Comparison of ENCODE assay signal across 8 cellular contexts in genomic region chr17:42422958-42423712, GRCh38. TPM values are rescaled to one million over a fixed set of nuclear protein-coding genes. Genes with fewer than 3 reads are reported as not detected.
DNase-seq lines count a peak whose midpoint lies in the region; ATAC-seq, FAIRE-seq and TF ChIP-seq lines count a peak whose summit lies in the region.

TSS of gene CAVIN1 (minus strand) at chr17:42423256. CDS start at chr17:42423097, 159 bp downstream.

- TF ChIP-seq CTCF in GM12878 (IDR thresholded peaks at IDR 0.05 in 2 of 3, conservative IDR thresholded peaks at IDR 0.05 in 1 of 3; ENCODE audit: control insufficient read depth in 2 of 3, extremely low read depth in 1 of 3, insufficient read depth in 1 of 3, low read depth in 3 of 3, low read length in 3 of 3) (no peak), left ventricle myocardium inferior (IDR thresholded peaks at IDR 0.05; ENCODE audit: borderline replicate concordance) (no peak), osteoblast (IDR thresholded peaks at IDR 0.05; ENCODE audit: extremely low read depth, low read depth, low read length) (no peak)

- WGBS in GM12878 (ENCODE audit: insufficient coverage, insufficient replicate concordance, low lambda C conversion rate, missing lambda C conversion rate): 17% methylated on average over 58 of the region's 58 CpGs

- no peaks in the 10 kb centered on the region for H4K20me1 ChIP-seq in GM12878 (ENCODE audit: control insufficient read depth, insufficient read depth)
- peaks cover 38% of the 10 kb centered on the region for H4K20me1 ChIP-seq in osteoblast (ENCODE audit: insufficient read depth, low read length)

- CTCF ChIA-PET in GM12878 (lab: Yijun Ruan, JAX): interaction anchor here (0.6 to 1.6 kb wide), 4 partner anchors 94 to 134 kb away, joined by 3 to 5 read pairs (median 3); no protein-coding TSS in a partner anchor

- ATAC-seq in GM12878 (peak; percentile 51), GM19395 (IDR thresholded peaks at IDR 0.05; ENCODE audit: unreplicated experiment) (no peak), HG03439 (IDR thresholded peaks at IDR 0.05; ENCODE audit: unreplicated experiment) (no peak)

- POLR2A ChIA-PET in GM12878 (lab: Charles Lee): interaction anchor here (0.6 to 1.1 kb wide), 5 partner anchors 18 to 223 kb away, joined by 3 to 6 read pairs (median 3); no protein-coding TSS in a partner anchor

- H3K4me1 ChIP-seq in GM12878 (ENCODE audit: control insufficient read depth, insufficient read depth, low read length) (peaks cover 5% of the 10 kb centered on the region; the same call in 1 of the 2 replicates), left ventricle myocardium inferior (peaks cover 59% of the 10 kb centered on the region), osteoblast (ENCODE audit: insufficient read depth, low read length) (peaks cover 38% of the 10 kb centered on the region)

- no peaks in the 10 kb centered on the region for H3K9me3 ChIP-seq in GM12878 (replicated peaks; ENCODE audit: control insufficient read depth, insufficient read depth, low read length)
- no peaks in the 10 kb centered on the region for H3K9me3 ChIP-seq in left ventricle myocardium inferior (replicated peaks)
- H3K9me3 ChIP-seq in osteoblast (ENCODE audit: low read depth, low read length): no peaks in the 10 kb centered on the region

- H3K4me3 ChIP-seq in GM12878 (peak within 1 kb of the TSS; percentile 68; the same call in 1 of the 2 replicates), left ventricle myocardium inferior (peak within 1 kb of the TSS; percentile 99), osteoblast (ENCODE audit: insufficient read depth, low read length) (peak within 1 kb of the TSS; percentile 100)

- H3K79me2 ChIP-seq in GM12878 (ENCODE audit: control insufficient read depth, insufficient read depth, low read length) (no peaks in the 10 kb centered on the region), osteoblast (ENCODE audit: insufficient read depth, low read length) (peaks cover 57% of the 10 kb centered on the region)

- TF ChIP-seq EP300 in GM12878 (IDR thresholded peaks at IDR 0.05; ENCODE audit: borderline replicate concordance in 1 of 2, control insufficient read depth in 1 of 2, low read depth in 2 of 2, low read length in 2 of 2): no peak

- TF ChIP-seq RAD21 in GM12878 (IDR thresholded peaks at IDR 0.05; ENCODE audit: insufficient read depth, low read depth, low read length): no peak

- H3K9ac ChIP-seq in GM12878 (ENCODE audit: control insufficient read depth, insufficient read depth, low read length): no peak within 1 kb of the TSS

- no peak for TF ChIP-seq POLR2A in GM12878 (IDR thresholded peaks at IDR 0.05; ENCODE audit: low read depth, low read length)

- H3K36me3 ChIP-seq in GM12878 (ENCODE audit: control insufficient read depth in 2 of 2, insufficient read depth in 2 of 2, low read length in 1 of 2) (no peaks in the 10 kb centered on the region), left ventricle myocardium inferior (no peaks in the 10 kb centered on the region), osteoblast (ENCODE audit: insufficient read depth, low read length) (peaks cover 7% of the 10 kb centered on the region)

- intact Hi-C loops in GM12878 (cut with micrococcal nuclease; ENCODE audit: unreplicated experiment) (no loop called here), left ventricle myocardium inferior (cut with micrococcal nuclease) (no loop called here)

- DNase-seq in activated T-cell treated with anti-CD3 and anti-CD28 coated beads for 48 hours (ENCODE audit: low read depth) (peak; percentile 20), activated T-cell treated with anti-CD3 and anti-CD28 coated beads for 4 hours (no peak), NCI-H460 (ENCODE audit: extremely low read depth, low read depth) (peak; percentile 96), GM12878 (ENCODE audit: low read depth, low spot score) (no peak), left ventricle myocardium inferior (peak; percentile 100), osteoblast (ENCODE audit: insufficient read length, low spot score, missing footprints) (peak; percentile 100)

- no peak for FAIRE-seq in GM12878 (lab: Jason Lieb, UNC)

- H2AFZ ChIP-seq in GM12878 (ENCODE audit: control insufficient read depth, low read depth, low read length) (peak within 1 kb of the TSS; percentile 46), osteoblast (ENCODE audit: low read length) (peak within 1 kb of the TSS; percentile 59)

- peak within 1 kb of the TSS; percentile 81 for H3K4me2 ChIP-seq in GM12878 (ENCODE audit: control insufficient read depth, insufficient read depth)
- peak within 1 kb of the TSS; percentile 86 for H3K4me2 ChIP-seq in osteoblast (ENCODE audit: insufficient read depth, low read length)

- SMC1A ChIA-PET in GM12878 (lab: Charles Lee; ENCODE audit: uncharacterized antibody, unreplicated experiment): interaction anchor here (1.2 to 1.8 kb wide), 3 partner anchors 11 to 107 kb away, joined by 3 to 4 read pairs (median 4); no protein-coding TSS in a partner anchor

- RAD21 ChIA-PET in GM12878 (lab: Charles Lee; ENCODE audit: unreplicated experiment): interaction anchor here (0.8 to 1.5 kb wide), 3 partner anchors 17 to 104 kb away, joined by 3 read pairs; no protein-coding TSS in a partner anchor

- in situ Hi-C loops in GM12878 (cut with MboI): no loop called here

- H3K27ac ChIP-seq in GM12878 (ENCODE audit: control insufficient read depth, insufficient read depth) (no peak within 1 kb of the TSS), left ventricle myocardium inferior (replicated peaks) (peak within 1 kb of the TSS; percentile 100), osteoblast (ENCODE audit: low read depth, low read length) (peak within 1 kb of the TSS; percentile 89)

- H3K27me3 ChIP-seq in GM12878 (replicated peaks in 1 of 2; ENCODE audit: control insufficient read depth in 2 of 2, insufficient read depth in 2 of 2, low read length in 1 of 2) (peaks cover 16 to 17% of the 10 kb centered on the region in 2 experiments; a peak in 3 of 4 replicates), left ventricle myocardium inferior (ENCODE audit: low read depth) (no peaks in the 10 kb centered on the region), osteoblast (ENCODE audit: insufficient read depth, low read length) (no peaks in the 10 kb centered on the region)

- no TSS peak for BruUV-seq in GM12878 (replicated peaks; lab: Mats Ljungman, UMichigan)

TF ChIP-seq in GM12878, 131 proteins besides CTCF, POLR2A, EP300 and RAD21:
- no peak for TF ChIP-seq TCF3 (IDR thresholded peaks at IDR 0.05; ENCODE audit: borderline replicate concordance, insufficient read depth, low read depth, low read length)
- peak; percentile 38 for TF ChIP-seq IKZF1 (conservative IDR thresholded peaks at IDR 0.05)
- TF ChIP-seq GATAD2B (conservative IDR thresholded peaks at IDR 0.05; ENCODE audit: low read depth): 0 out of 2 replicates have a peak, but pooled peaks have one; percentile 36

RNA-seq across cellular contexts. Expression of gene CAVIN1, which starts in this region (rescaled TPM):
- total RNA-seq in NCI-H460 (2014; rRNA removed; shearing (Covaris generic)): 64.0 and 70.4 TPM in 2 replicates
- polyA plus RNA-seq in NCI-H460 (2014; cell fraction: nucleus; rRNA removed): 33.0 and 43.0 TPM in 2 replicates
- total RNA-seq in GM12878 (2013; cell fraction: nucleolus; rRNA removed): 0.15 TPM in 1 of 2 replicates, not detected in the other
- total RNA-seq in GM12878 (2014; rRNA removed): 0.27 and 0.40 TPM in 2 replicates
- total RNA-seq in GM12878 (2014; rRNA removed; fragmentation: Illumina TruSeq; extraction: Trizol): 0.18 and 0.40 TPM in 2 replicates
- total RNA-seq in GM12878 (2021): 0.93 and 1.1 TPM in 2 replicates
- polyA plus RNA-seq in GM12878 (2011; ENCODE audit: low read depth): 0.72 TPM
- 0.04 and 0.07 TPM in 2 replicates for polyA plus RNA-seq in GM12878 (2011; rRNA removed)
- polyA plus RNA-seq in GM12878 (2011; cell fraction: cytosol; rRNA removed): 0.01 and 0.05 TPM in 2 replicates
- not detected in 2 replicates for polyA plus RNA-seq in GM12878 (2011; cell fraction: nucleus; rRNA removed)
- 1.5 and 2.4 TPM in 2 replicates for polyA plus RNA-seq in GM12878 (2012)
- 0.22 and 0.34 TPM in 2 replicates for polyA plus RNA-seq in GM12878 (2014; fragmentation: Illumina TruSeq; extraction: Trizol)
- polyA plus RNA-seq in GM12878 (2014; fragmentation: Nextera tagmentation; extraction: Ambion mirVana): under 1 TPM; 0.03 to 0.05 TPM
- 0.39 and 0.67 TPM in 2 replicates for polyA plus RNA-seq in GM12878 (2014; rRNA removed)
- under 1 TPM; 0.30 to 0.40 TPM for polyA plus RNA-seq in GM12878 (2016; fragmentation: Nextera tagmentation; extraction: Ambion mirVana)
- not detected in 2 replicates for polyA minus RNA-seq in GM12878 (2011; rRNA and poly(A)+ RNA removed)
- polyA minus RNA-seq in GM12878 (2011; cell fraction: cytosol; rRNA and poly(A)+ RNA removed): 0.53 and 1.7 TPM in 2 replicates
- 0.29 TPM in 1 of 2 replicates, not detected in the other for polyA minus RNA-seq in GM12878 (2011; cell fraction: nucleus; rRNA and poly(A)+ RNA removed)
- 205 TPM for total RNA-seq in left ventricle myocardium inferior
- total RNA-seq in osteoblast: 861 and 988 TPM in 2 replicates

Comparison
In these comparisons a context has a peak if more than half of its experiments do, and no peak if none do; other contexts are left out.
1. RNA of gene CAVIN1 (total RNA-seq): 861 to 988 TPM in osteoblast, 205 TPM in left ventricle myocardium inferior (single experiment) and 64.0 to 70.4 TPM in NCI-H460; 0.15 to 1.1 TPM in GM12878; every median in the first group is over 10 times any median in the second.
2. DNase-seq: peak in activated T-cell treated with anti-CD3 and anti-CD28 coated beads for 48 hours (single experiment), NCI-H460 (single experiment), left ventricle myocardium inferior (single experiment) and osteoblast (single experiment); none in activated T-cell treated with anti-CD3 and anti-CD28 coated beads for 4 hours (single experiment) and GM12878 (single experiment).
3. Peak in every context shown above with its lines, with median percentiles within 50 percentile points of each other: H3K4me3 ChIP-seq.